ENCODE assay signal across 8 cellular contexts in the genomic region with DNA sequence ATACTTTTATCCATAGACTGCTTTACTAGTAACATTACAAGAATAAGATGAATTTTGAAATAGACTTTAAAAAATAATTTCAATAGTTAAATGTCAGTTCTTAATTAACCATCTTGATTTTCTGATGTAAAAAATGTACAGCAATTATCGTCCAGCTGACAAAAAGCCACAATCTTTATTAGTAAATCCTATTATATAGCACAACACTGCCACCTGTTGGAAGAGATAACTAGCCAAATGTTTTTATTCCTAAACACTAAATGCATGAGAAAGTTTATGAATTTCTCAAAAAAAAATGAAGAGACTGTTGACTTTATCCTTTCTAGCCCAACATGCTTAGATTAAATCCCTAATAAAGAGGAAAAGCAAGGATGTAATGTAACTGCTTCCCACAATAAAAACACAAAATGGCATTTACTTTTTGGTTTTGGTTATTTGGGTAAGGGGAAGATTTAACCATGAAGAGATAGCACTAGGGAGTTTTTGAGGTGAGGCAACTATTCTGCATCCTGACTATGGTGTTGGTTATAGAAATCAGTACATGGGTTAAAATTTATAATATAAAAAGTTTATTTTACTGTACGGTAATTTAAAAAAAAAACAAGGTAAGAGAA. TPM values are rescaled to one million over a fixed set of nuclear protein-coding genes. Genes with fewer than 3 reads are reported as not detected.
DNase-seq lines count a peak whose midpoint lies in the region; ATAC-seq and TF ChIP-seq lines count a peak whose summit lies in the region.

No MANE protein-coding gene starts in this region.

- intact Hi-C loops in CD14-positive monocyte (cut with micrococcal nuclease) (loop anchor here in 1 of 2 donors (10.0 kb wide), 2 partner anchors 74 to 114 kb away; no protein-coding TSS in a partner anchor), PC-3 (cut with micrococcal nuclease) (loop anchor here (1.0 to 10.0 kb wide), 3 partner anchors 20 to 786 kb away; a partner anchor contains a TSS)

- H3K23me2 ChIP-seq in H9 (ENCODE audit: insufficient read length, low read depth, low read length, poor library complexity, severe bottlenecking): no peaks in the 10 kb centered on the region

- no peaks in the 10 kb centered on the region for H3F3A ChIP-seq in PC-3 (ENCODE audit: low read length, unreplicated experiment)

- H3K27me3 Mint-ChIP-seq in CD14-positive monocyte (ENCODE audit: low read depth in 3 of 3) (no peaks in the 10 kb centered on the region), H9 (ENCODE audit: low read depth) (no peaks in the 10 kb centered on the region), endothelial cell (ENCODE audit: unreplicated experiment) (no peaks in the 10 kb centered on the region)

- H2BK120ac ChIP-seq in H9 (ENCODE audit: low read depth, low read length, poor library complexity, severe bottlenecking): no peak overlapping the region

- BruUV-seq in PC-3 (replicated peaks; lab: Mats Ljungman, UMichigan): no TSS peak

- DNase-seq in CD14-positive monocyte (ENCODE audit: low spot score) (no peak), H9 (no peak), PC-3 (peak; percentile 69), endothelial cell (ENCODE audit: low spot score) (no peak), non-pigmented ciliary epithelial cell (ENCODE audit: low read depth) (peak; percentile 11), occipital lobe (lab: John Stamatoyannopoulos, UW) (no peak)
- DNase-seq in stimulated activated CD4-positive, alpha-beta T cell treated with anti-CD3 and anti-CD28 coated beads, Interleukin-1b, Interleukin-23, amount 100 ng/mL, for 48 hours: no peak
- no peak for DNase-seq in activated CD4-positive, alpha-beta T cell treated with anti-CD3 and anti-CD28 coated beads, Interleukin-2, amount 50 U/mL, for 4 hours

- H3K56ac ChIP-seq in H9 (ENCODE audit: insufficient read length, low read depth, low read length): no peak overlapping the region

- no peak overlapping the region for H2BK12ac ChIP-seq in H9 (ENCODE audit: insufficient read length, low read depth, low read length)

- no peak overlapping the region for H3K9ac ChIP-seq in H9 (ENCODE audit: extremely low read depth, insufficient read length, low read length)
- H3K9ac ChIP-seq in PC-3 (ENCODE audit: low read length): no peak overlapping the region

- peaks cover 11% of the 10 kb centered on the region; the same call in 1 of the 2 replicates for H3K36me3 ChIP-seq in PC-3 (ENCODE audit: low read depth, low read length)

- no peak overlapping the region for H4K8ac ChIP-seq in H9 (replicated peaks; ENCODE audit: insufficient read length, low read depth, low read length)

- H3K4me2 ChIP-seq in H9 (ENCODE audit: insufficient read depth, insufficient read length, low read length): no peak overlapping the region
- no peak overlapping the region for H3K4me2 ChIP-seq in PC-3 (ENCODE audit: low read length)

- H3K27me3 ChIP-seq in H9 (ENCODE audit: insufficient read depth, low read length): no peaks in the 10 kb centered on the region
- H3K27me3 ChIP-seq in PC-3 (ENCODE audit: low read length): no peaks in the 10 kb centered on the region

- POLR2A ChIA-PET in PC-3 (lab: Charles Lee; ENCODE audit: unreplicated experiment): interaction anchor here (0.6 to 1.0 kb wide), 4 partner anchors 11 to 814 kb away, joined by 4 to 20 read pairs (median 5); a partner anchor contains a TSS

- WGBS in H9 (ENCODE audit: extremely low coverage, insufficient read length, low lambda C conversion rate): no CpG with 5 or more reads among the region's 2 CpGs

- peak; percentile 88 for TF ChIP-seq CTCF in CD14-positive monocyte (IDR thresholded peaks at IDR 0.05)
- peak; percentile 83 for TF ChIP-seq CTCF in H9 (conservative IDR thresholded peaks at IDR 0.05)
- peak; percentile 80 for TF ChIP-seq CTCF in PC-3 (conservative IDR thresholded peaks at IDR 0.05; ENCODE audit: low read depth, low read length)
- peak; percentile 86 for TF ChIP-seq CTCF in endothelial cell (IDR thresholded peaks at IDR 0.05; ENCODE audit: unreplicated experiment)

- peaks cover 23% of the 10 kb centered on the region for H3K4me1 Mint-ChIP-seq in CD14-positive monocyte
- peaks cover 4% of the 10 kb centered on the region in 2 experiments; a peak in 2 of 4 replicates for H3K4me1 Mint-ChIP-seq in H9
- H3K4me1 Mint-ChIP-seq in endothelial cell (ENCODE audit: unreplicated experiment): no peaks in the 10 kb centered on the region

- H3K4me1 ChIP-seq in H9 (ENCODE audit: insufficient read depth, low read length) (no peaks in the 10 kb centered on the region), PC-3 (ENCODE audit: insufficient read depth, low read length) (peaks cover 7% of the 10 kb centered on the region)

- no peak overlapping the region for H3K4me3 Mint-ChIP-seq in CD14-positive monocyte
- no peak overlapping the region for H3K4me3 Mint-ChIP-seq in H9
- H3K4me3 Mint-ChIP-seq in endothelial cell (ENCODE audit: unreplicated experiment): no peak overlapping the region

- H3K23ac ChIP-seq in H9 (ENCODE audit: insufficient read length, low read depth, low read length): no peak overlapping the region

- H3K79me1 ChIP-seq in H9 (ENCODE audit: insufficient read depth, low read depth, low read length, poor library complexity, severe bottlenecking): peaks cover 14% of the 10 kb centered on the region

- no peak overlapping the region for H2AK5ac ChIP-seq in H9 (ENCODE audit: insufficient read length, low read length)

- CTCF ChIA-PET in PC-3 (lab: Charles Lee): interaction anchor here (0.5 to 2.9 kb wide), 5 partner anchors 21 to 264 kb away, joined by 3 to 50 read pairs (median 4); a partner anchor contains a TSS

- no peak overlapping the region for H4K5ac ChIP-seq in H9 (ENCODE audit: insufficient read length, low read depth, low read length)

- 0 out of 2 replicates have a peak, but pooled peaks have one; percentile 29 for ATAC-seq in PC-3

- no peaks in the 10 kb centered on the region for H4K20me1 ChIP-seq in H9 (ENCODE audit: control insufficient read depth, insufficient read depth, insufficient read length)
- H4K20me1 ChIP-seq in PC-3 (ENCODE audit: low read length): peaks cover 11% of the 10 kb centered on the region

- H3T11ph ChIP-seq in H9 (ENCODE audit: low read length): no peak overlapping the region

- H3K9me3 ChIP-seq in H9 (ENCODE audit: control insufficient read depth, low read depth, low read length): no peaks in the 10 kb centered on the region
- H3K9me3 ChIP-seq in PC-3 (ENCODE audit: low read length): no peaks in the 10 kb centered on the region

- no peak overlapping the region for H4K91ac ChIP-seq in H9 (ENCODE audit: insufficient read length, low read depth, low read length)

- H3K9me3 Mint-ChIP-seq in CD14-positive monocyte (peaks cover 0 to 4% (median 0%) of the 10 kb centered on the region in 7 donors), H9 (peaks cover 15 to 19% of the 10 kb centered on the region in 2 experiments; a peak in 4 of 5 replicates), endothelial cell (ENCODE audit: unreplicated experiment) (no peaks in the 10 kb centered on the region)

- no peak overlapping the region for H2AFZ ChIP-seq in H9 (ENCODE audit: low read length)
- no peak overlapping the region for H2AFZ ChIP-seq in PC-3 (ENCODE audit: low read length)

- no peak overlapping the region for H2BK20ac ChIP-seq in H9 (ENCODE audit: low read depth, low read length, poor library complexity, severe bottlenecking)

- H3K27ac Mint-ChIP-seq in CD14-positive monocyte: peak overlapping the region in 1 of 7 donors; percentile 54
- no peak overlapping the region for H3K27ac Mint-ChIP-seq in H9
- H3K27ac Mint-ChIP-seq in endothelial cell (ENCODE audit: unreplicated experiment): no peak overlapping the region

- no peak overlapping the region for H2BK5ac ChIP-seq in H9 (ENCODE audit: insufficient read length, low read length)

- H3K4ac ChIP-seq in H9 (ENCODE audit: low read depth, low read length): no peak overlapping the region

- peaks cover 39% of the 10 kb centered on the region; the same call in 1 of the 2 replicates for H3K79me2 ChIP-seq in H9 (ENCODE audit: insufficient read depth, low read length)
- peaks cover 100% of the 10 kb centered on the region for H3K79me2 ChIP-seq in PC-3 (ENCODE audit: low read length)

- no peak overlapping the region for H3K4me3 ChIP-seq in PC-3 (ENCODE audit: low read length)

- H3K27ac ChIP-seq in H9 (ENCODE audit: insufficient read length, low read depth, low read length): no peak overlapping the region
- H3K27ac ChIP-seq in PC-3 (ENCODE audit: low read length): no peak overlapping the region

- no peak overlapping the region for H3K18ac ChIP-seq in H9 (ENCODE audit: insufficient read length, low read depth, low read length)

- no peak overlapping the region for H2BK15ac ChIP-seq in H9 (ENCODE audit: low read depth, low read length)

- no peak overlapping the region for H3K14ac ChIP-seq in H9 (ENCODE audit: insufficient read depth, low read length)

- H3K9me2 ChIP-seq in PC-3 (replicated peaks; ENCODE audit: low read length): no peaks in the 10 kb centered on the region

- peaks cover 9 to 19% of the 10 kb centered on the region in 2 donors for H3K36me3 Mint-ChIP-seq in CD14-positive monocyte
- peaks cover 26 to 40% (median 28%) of the 10 kb centered on the region in 3 experiments for H3K36me3 Mint-ChIP-seq in H9 (ENCODE audit: insufficient read depth in 1 of 3, low read depth in 3 of 3)
- H3K36me3 Mint-ChIP-seq in endothelial cell (ENCODE audit: low read depth, unreplicated experiment): peaks cover 8% of the 10 kb centered on the region

RNA-seq across cellular contexts. Expression of a gene that starts 8.0 kb away (rescaled TPM):
- polyA plus RNA-seq in CD14-positive monocyte: 10 to 100 TPM; 56.2 to 57.8 TPM
- total RNA-seq in H9 (2021): 132 and 138 TPM in 2 replicates
- 65.8 and 82.0 TPM in 2 replicates for total RNA-seq in PC-3 (2014; rRNA removed)
- 55.5 TPM for total RNA-seq in endothelial cell (ENCODE audit: unreplicated experiment)
- 40.4 TPM for total RNA-seq in occipital lobe

RNA-seq across cellular contexts. Expression of a gene that starts 37.2 kb away (rescaled TPM):
- 100 to 1,000 TPM; 199 to 238 TPM for polyA plus RNA-seq in CD14-positive monocyte
- total RNA-seq in H9 (2021) (37.6 and 40.7 TPM in 2 replicates), PC-3 (2014; rRNA removed) (27.6 and 33.9 TPM in 2 replicates), endothelial cell (ENCODE audit: unreplicated experiment) (18.2 TPM), occipital lobe (21.7 TPM)

Comparison
In these comparisons a context has a peak if more than half of its experiments do, and no peak if none do; other contexts are left out.
1. DNase-seq: peak in PC-3 (single experiment) and non-pigmented ciliary epithelial cell (single experiment); none in CD14-positive monocyte (single experiment), H9 (single experiment), endothelial cell (single experiment), stimulated activated CD4-positive, alpha-beta T cell treated with anti-CD3 and anti-CD28 coated beads, Interleukin-1b, Interleukin-23, amount 100 ng/mL, for 48 hours (single experiment), activated CD4-positive, alpha-beta T cell treated with anti-CD3 and anti-CD28 coated beads, Interleukin-2, amount 50 U/mL, for 4 hours (0 of 2) and occipital lobe (single experiment).
2. Peak in every context shown above with its lines, with median percentiles within 50 percentile points of each other: CTCF ChIP-seq.